22 cellular contexts compared by ENCODE assay signal in the genomic region with DNA sequence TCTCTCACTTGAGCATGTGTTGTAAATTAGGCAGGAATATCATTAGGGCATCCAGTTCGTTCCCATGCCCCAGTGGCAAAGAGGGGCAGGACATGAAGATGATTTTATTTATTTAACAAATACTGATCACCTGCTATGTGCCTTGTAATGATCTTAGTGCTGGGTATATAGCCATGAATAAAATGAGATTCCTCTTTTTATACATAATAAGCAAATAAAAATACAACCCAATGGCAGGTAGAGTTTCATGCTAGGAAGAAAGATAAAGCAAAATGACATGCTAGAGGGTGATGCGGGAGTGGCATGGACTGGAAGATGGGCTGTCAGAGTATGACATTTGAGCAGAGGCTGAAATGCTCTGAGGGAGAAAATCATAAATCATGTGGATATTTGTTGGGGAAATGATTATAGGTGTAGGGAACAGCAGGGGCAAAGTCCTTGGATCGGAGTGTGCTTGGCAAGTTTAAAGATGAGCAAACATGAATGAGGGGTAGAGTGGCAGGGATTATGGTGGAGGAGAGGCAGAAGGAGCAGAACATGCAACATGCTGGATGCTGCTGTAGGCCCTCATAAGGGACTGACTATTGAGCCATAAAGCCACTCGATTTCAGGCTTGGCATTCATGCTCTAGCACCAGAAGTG.
DNase-seq lines count a peak whose midpoint lies in the region; ATAC-seq and TF ChIP-seq lines count a peak whose summit lies in the region.
"Had no signal": no experiment of that assay in that cellular context is flagged by ENCODE, and none has a peak within 500 bp of the region (broad histone marks: within the 10 kb centered on the region; RNA-seq: fewer than 3 reads in every experiment).

No MANE protein-coding gene starts in this region.

- peak; percentile 4 for TF ChIP-seq CTCF in fibroblast of the aortic adventitia (IDR thresholded peaks at IDR 0.05; ENCODE audit: insufficient read depth, low read length)
- TF ChIP-seq CTCF in neutrophil (IDR thresholded peaks at IDR 0.05) = no peak
- TF ChIP-seq CTCF in tibial artery (IDR thresholded peaks at IDR 0.05) = no peak

- H3K27ac Mint-ChIP-seq in activated T-cell treated with anti-CD3 and anti-CD28 coated beads, Interleukin-2, amount 50 U/mL, for 24 hours = no peak overlapping the region
- H3K27ac Mint-ChIP-seq: B cell, H9, HFFc6 had no signal

- peak in 2 of 3 experiments; percentile 24 to 53 for DNase-seq in NCI-H1417 (lab: John Stamatoyannopoulos, UW)
- no peak for DNase-seq in NCI-H1417 treated with DMSO at 0.1 percent for 48 hours (lab: John Stamatoyannopoulos, UW)
- DNase-seq in NCI-H2227 (lab: John Stamatoyannopoulos, UW; ENCODE audit: unreplicated experiment) = peak; percentile 27
- no peak for DNase-seq in fibroblast of the aortic adventitia (ENCODE audit: low read depth)
- DNase-seq in activated T-cell treated with anti-CD3 and anti-CD28 coated beads, Interleukin-2, amount 50 U/mL, for 24 hours = no peak
- DNase-seq in tibial artery = no peak
- DNase-seq: H9, KBM-7, MG63, NCI-H1694, NCI-H2029 treated with DMSO at 0.1 percent for 48 hours, NCI-H2171, NCI-H524, NCI-H82, Right ventricle myocardium superior, RPMI8226 had no signal

- H3K9me3 ChIP-seq in neutrophil (no peaks in the 10 kb centered on the region), tibial artery (no peaks in the 10 kb centered on the region)
- H3K9me3 ChIP-seq: MG63 had no signal

- H3K4me1 Mint-ChIP-seq in activated T-cell treated with anti-CD3 and anti-CD28 coated beads, Interleukin-2, amount 50 U/mL, for 24 hours (ENCODE audit: low read depth) = no peaks in the 10 kb centered on the region
- H3K4me1 Mint-ChIP-seq: B cell had no signal

- H3K36me3 ChIP-seq in neutrophil (no peaks in the 10 kb centered on the region), tibial artery (no peaks in the 10 kb centered on the region)
- H3K36me3 ChIP-seq: MG63 had no signal

- H3K4me3 ChIP-seq in fibroblast of the aortic adventitia (ENCODE audit: low read depth, low read length) (no peak overlapping the region), neutrophil (ENCODE audit: low read depth in 1 of 2, low read length in 1 of 2) (no peak overlapping the region), tibial artery (no peak overlapping the region)
- H3K4me3 ChIP-seq: GM23248, MG63 had no signal

- intact Hi-C loops in tibial artery (cut with DNase I; ENCODE audit: low total_unique reads) = no loop called here

- ATAC-seq in GM19023 (IDR thresholded peaks at IDR 0.05; ENCODE audit: unreplicated experiment) = no peak

- no peak overlapping the region for H3K4me3 Mint-ChIP-seq in activated T-cell treated with anti-CD3 and anti-CD28 coated beads, Interleukin-2, amount 50 U/mL, for 24 hours
- H3K4me3 Mint-ChIP-seq: B cell, H9, HFFc6 had no signal

- H3K4me1 ChIP-seq in neutrophil (ENCODE audit: control insufficient read depth in 1 of 2, insufficient read depth in 1 of 2, low read depth in 1 of 2, low read length in 1 of 2) (peaks cover 39 to 45% of the 10 kb centered on the region in 2 experiments), tibial artery (no peaks in the 10 kb centered on the region)

- H3K27me3 ChIP-seq in neutrophil (no peaks in the 10 kb centered on the region), tibial artery (no peaks in the 10 kb centered on the region)
- H3K27me3 ChIP-seq: MG63 had no signal

- no peaks in the 10 kb centered on the region for H3K36me3 Mint-ChIP-seq in activated T-cell treated with anti-CD3 and anti-CD28 coated beads, Interleukin-2, amount 50 U/mL, for 24 hours (ENCODE audit: low read depth)

- peaks cover 2% of the 10 kb centered on the region for H3K27me3 Mint-ChIP-seq in activated T-cell treated with anti-CD3 and anti-CD28 coated beads, Interleukin-2, amount 50 U/mL, for 24 hours
- H3K27me3 Mint-ChIP-seq: B cell had no signal

- H3K9me3 Mint-ChIP-seq in activated T-cell treated with anti-CD3 and anti-CD28 coated beads, Interleukin-2, amount 50 U/mL, for 24 hours = no peaks in the 10 kb centered on the region
- H3K9me3 Mint-ChIP-seq: H9, HFFc6 had no signal

- H3K27ac ChIP-seq in neutrophil (peak overlapping the region; percentile 86), tibial artery (no peak overlapping the region)
- H3K27ac ChIP-seq: 22Rv1, GM23248 had no signal

Comparison
In these comparisons a context has a peak if more than half of its experiments do, and no peak if none do; other contexts are left out.
1. DNase-seq: peak in NCI-H1417 (2 of 3) and NCI-H2227 (single experiment); none in NCI-H1417 treated with DMSO at 0.1 percent for 48 hours (single experiment), fibroblast of the aortic adventitia (single experiment), activated T-cell treated with anti-CD3 and anti-CD28 coated beads, Interleukin-2, amount 50 U/mL, for 24 hours (single experiment) and tibial artery (0 of 2).